1 cellular context compared by ENCODE assay signal in genomic region chr14:36524220-36524837, GRCh38.
TF ChIP-seq lines count a peak whose summit lies in the region.

No MANE protein-coding gene starts in this region.

TF ChIP-seq in WTC11, 78 proteins besides CTCF, POLR2A, EP300 and RAD21:
- TF ChIP-seq ZSCAN18 (CRISPR knock-in tag; IDR thresholded peaks at IDR 0.05) (no peak), E2F5 (CRISPR knock-in tag; IDR thresholded peaks at IDR 0.05) (no peak)
